8 cellular contexts compared by ENCODE assay signal in the genomic region with DNA sequence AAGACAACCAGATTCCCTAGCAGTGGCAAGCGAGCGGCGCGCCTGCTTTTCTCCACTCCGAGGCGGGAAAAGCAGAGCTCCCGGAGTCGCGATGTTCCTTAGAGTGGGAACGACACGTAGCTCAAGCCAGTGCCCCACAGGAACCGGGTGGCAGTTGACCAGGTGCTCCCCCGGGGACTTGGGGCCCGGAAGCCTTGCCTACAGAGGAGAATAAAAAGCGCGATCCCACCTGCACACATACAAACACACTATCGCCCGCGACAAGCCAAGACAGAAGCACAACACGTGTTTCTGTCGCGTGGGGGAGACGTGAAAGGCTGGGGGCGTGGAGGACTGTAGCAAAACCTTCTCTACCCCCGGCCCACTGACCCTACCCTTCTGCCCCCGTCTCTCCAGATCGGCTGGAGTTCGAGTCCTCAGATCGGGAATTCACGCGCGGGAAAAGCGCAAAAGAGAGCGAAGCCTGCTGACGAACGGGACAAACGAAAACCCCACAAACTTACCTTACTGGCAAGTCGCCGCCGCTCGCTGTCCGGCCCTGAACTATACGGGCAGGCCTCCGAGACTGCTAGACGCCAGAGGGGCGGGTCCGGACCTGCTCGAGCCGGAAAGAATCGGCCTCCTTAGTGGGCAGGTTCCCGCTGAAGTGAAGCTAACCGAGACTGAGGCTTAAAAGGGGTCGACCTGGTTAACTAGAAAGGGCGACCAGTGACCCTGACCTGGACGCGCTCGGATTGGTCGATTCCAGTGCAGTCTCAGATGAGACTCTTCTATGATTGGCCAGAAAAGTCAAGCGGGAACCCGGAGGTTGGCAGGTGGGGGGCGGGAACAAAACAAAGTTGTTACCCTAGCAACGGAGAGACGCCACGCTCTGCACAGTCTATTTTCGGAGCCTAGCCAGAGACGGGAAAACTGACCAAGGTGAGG. TPM values are rescaled to one million over a fixed set of nuclear protein-coding genes. Genes with fewer than 3 reads are reported as not detected.
A peak's percentile ranks its signal among the peaks of the same experiment; 100 is the strongest.
DNase-seq lines count a peak whose midpoint lies in the region; ATAC-seq and TF ChIP-seq lines count a peak whose summit lies in the region.

DNAAF6 (plus strand) TSS at position 842 of the 927 bp plus-strand sequence. CDS start 6,265 bp downstream, outside the sequence.
A gene with protein sequence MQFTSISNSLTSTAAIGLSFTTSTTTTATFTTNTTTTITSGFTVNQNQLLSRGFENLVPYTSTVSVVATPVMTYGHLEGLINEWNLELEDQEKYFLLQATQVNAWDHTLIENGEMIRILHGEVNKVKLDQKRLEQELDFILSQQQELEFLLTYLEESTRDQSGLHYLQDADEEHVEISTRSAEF (minus strand): TSS at position 664 of the 927 bp plus-strand sequence. CDS start 31,287 bp downstream, outside the sequence.

- peaks cover 7% of the 10 kb centered on the region for H3K27me3 Mint-ChIP-seq in chondrocyte (ENCODE audit: low read depth)

- TF ChIP-seq POLR2A in GM15510 (IDR thresholded peaks at IDR 0.05; ENCODE audit: borderline replicate concordance, extremely low read depth, insufficient read length): peak; percentile 41

- H3K27ac Mint-ChIP-seq in chondrocyte (ENCODE audit: unreplicated experiment): no peak within 1 kb of the TSS

- H3K36me3 Mint-ChIP-seq in chondrocyte (ENCODE audit: low read depth): no peaks in the 10 kb centered on the region

- H3K9me3 Mint-ChIP-seq in chondrocyte (ENCODE audit: low read depth): peaks cover 5% of the 10 kb centered on the region

- peak within 1 kb of the TSS; percentile 61 for H3K4me3 Mint-ChIP-seq in chondrocyte (ENCODE audit: unreplicated experiment)

- peaks cover 10% of the 10 kb centered on the region for H3K4me1 Mint-ChIP-seq in chondrocyte (ENCODE audit: low read depth)

- peak; percentile 93 for ATAC-seq in HG02938 (IDR thresholded peaks at IDR 0.05; ENCODE audit: unreplicated experiment)
- peak; percentile 93 for ATAC-seq in left lobe of liver

- no peak for TF ChIP-seq CTCF in chondrocyte (IDR thresholded peaks at IDR 0.05)

- DNase-seq in NCI-H2029 treated with DMSO at 0.1 percent for 48 hours (lab: John Stamatoyannopoulos, UW) (peak; percentile 39), chondrocyte (ENCODE audit: low spot score) (no peak), left lobe of liver (ENCODE audit: low spot score) (peak; percentile 80), middle frontal gyrus (ENCODE audit: extremely low spot score, low spot score) (no peak)
- DNase-seq in activated CD4-positive, alpha-beta T cell treated with anti-CD3 and anti-CD28 coated beads for 1 hour: peak; percentile 43
- peak; percentile 71 for DNase-seq in stimulated activated CD4-positive, alpha-beta T cell treated with anti-CD3 and anti-CD28 coated beads, Interleukin-4, amount 100 ng/mL, for 24 hours

RNA-seq across cellular contexts. Expression of gene DNAAF6, which starts in this region (rescaled TPM):
- not detected in 3 replicates for total RNA-seq in chondrocyte
- total RNA-seq in left lobe of liver: not detected

RNA-seq across cellular contexts. Expression of the second gene that starts in this region (rescaled TPM):
- not detected in 3 replicates for total RNA-seq in chondrocyte
- 0.53 TPM for total RNA-seq in left lobe of liver

Comparison
In these comparisons a context has a peak if more than half of its experiments do, and no peak if none do; other contexts are left out.
1. Peak in DNase-seq and ATAC-seq in left lobe of liver; RNA of the genes that start here not detected or under 1 TPM.
2. DNase-seq: peak in NCI-H2029 treated with DMSO at 0.1 percent for 48 hours (single experiment), activated CD4-positive, alpha-beta T cell treated with anti-CD3 and anti-CD28 coated beads for 1 hour (single experiment) and stimulated activated CD4-positive, alpha-beta T cell treated with anti-CD3 and anti-CD28 coated beads, Interleukin-4, amount 100 ng/mL, for 24 hours (single experiment); none in chondrocyte (single experiment) and middle frontal gyrus (single experiment).